15 cellular contexts compared by ENCODE assay signal in genomic region chr19:11064831-11065303, GRCh38. TPM values are rescaled to one million over a fixed set of nuclear protein-coding genes. Genes with fewer than 3 reads are reported as not detected.
DNase-seq lines count a peak whose midpoint lies in the region; ATAC-seq, FAIRE-seq and TF ChIP-seq lines count a peak whose summit lies in the region.
"Had no signal": no experiment of that assay in that cellular context is flagged by ENCODE, and none has a peak within 500 bp of the region (broad histone marks: within the 10 kb centered on the region; RNA-seq: fewer than 3 reads in every experiment).

No MANE protein-coding gene starts in this region.

- no peaks in the 10 kb centered on the region for H3K4me1 ChIP-seq in neural progenitor cell
- H3K4me1 ChIP-seq in stomach, result peaks cover 0 to 4% (median 0%) of the 10 kb centered on the region in 4 donors

- H3K4me2 ChIP-seq in neural progenitor cell, result no peak overlapping the region

- no peaks in the 10 kb centered on the region for H3K9me3 ChIP-seq in neural progenitor cell (ENCODE audit: low read depth)
- no peaks in the 10 kb centered on the region for H3K9me3 ChIP-seq in stomach
- H3K9me3 ChIP-seq: left lung had no signal

- no peaks in the 10 kb centered on the region for H4K20me1 ChIP-seq in neural progenitor cell (ENCODE audit: low read depth)

- peak overlapping the region; percentile 91 for H3K27ac Mint-ChIP-seq in neural progenitor cell
- H3K27ac Mint-ChIP-seq: CD4-positive, alpha-beta T cell; progenitor cell of endocrine pancreas had no signal

- no peak for ATAC-seq in GM21528 (IDR thresholded peaks at IDR 0.05; ENCODE audit: low FRiP score, unreplicated experiment)
- ATAC-seq: left lung had no signal

- H3K9me3 Mint-ChIP-seq in neural progenitor cell, result peaks cover 2% of the 10 kb centered on the region
- H3K9me3 Mint-ChIP-seq: CD4-positive, alpha-beta T cell; central memory CD8-positive, alpha-beta T cell had no signal

- TF ChIP-seq EP300 in stomach (IDR thresholded peaks at IDR 0.05), result no peak

- TF ChIP-seq CTCF in neural progenitor cell (IDR thresholded peaks at IDR 0.05) (no peak), stomach (IDR thresholded peaks at IDR 0.05) (no peak)

- H3K27ac ChIP-seq in neural progenitor cell, result peak overlapping the region; percentile 37
- H3K27ac ChIP-seq in stomach, result peak overlapping the region in 1 of 5 donors; percentile 13
- H3K27ac ChIP-seq: left lung had no signal

- H3K9ac ChIP-seq in neural progenitor cell, result no peak overlapping the region

- peaks cover 39% of the 10 kb centered on the region for H3K36me3 Mint-ChIP-seq in neural progenitor cell

- 78 to 86% (median 85%) methylated on average over 9 to 10 of the region's 10 CpGs for WGBS in stomach, 5 donors

- H2AFZ ChIP-seq in neural progenitor cell (replicated peaks), result no peak overlapping the region

- peaks cover 5% of the 10 kb centered on the region for H3F3A ChIP-seq in neural progenitor cell (ENCODE audit: low read depth)

- TF ChIP-seq POLR2A in erythroblast (IDR thresholded peaks at IDR 0.05; ENCODE audit: low read length), result no peak
- TF ChIP-seq POLR2A in stomach (IDR thresholded peaks at IDR 0.05), result no peak

- H3K4me3 ChIP-seq in neural progenitor cell (no peak overlapping the region), stomach (no peak overlapping the region)
- H3K4me3 ChIP-seq: left lung had no signal

- peaks cover 9% of the 10 kb centered on the region for H3K4me1 Mint-ChIP-seq in neural progenitor cell

- H3K27me3 Mint-ChIP-seq in neural progenitor cell (ENCODE audit: insufficient read depth, low read depth), result peaks cover 2% of the 10 kb centered on the region
- H3K27me3 Mint-ChIP-seq: CD4-positive, alpha-beta T cell; central memory CD8-positive, alpha-beta T cell; progenitor cell of endocrine pancreas had no signal

- H3K4me3 Mint-ChIP-seq in neural progenitor cell, result no peak overlapping the region
- H3K4me3 Mint-ChIP-seq: CD4-positive, alpha-beta T cell; central memory CD8-positive, alpha-beta T cell had no signal

- no peaks in the 10 kb centered on the region for H3K27me3 ChIP-seq in neural progenitor cell
- H3K27me3 ChIP-seq in stomach, result no peaks in the 10 kb centered on the region
- H3K27me3 ChIP-seq: left lung had no signal

- intact Hi-C loops in stomach (cut with DNase I; ENCODE audit: low total_unique reads), result no loop called here

- FAIRE-seq in RCC 7860 (lab: Jason Lieb, UNC), result no peak
- FAIRE-seq: frontal cortex had no signal

- DNase-seq in ELF-1 (ENCODE audit: low read depth, low spot score) (peak; percentile 49), RCC 7860 (ENCODE audit: low spot score) (peak; percentile 39), erythroblast (lab: John Stamatoyannopoulos, UW) (peak; percentile 69 to 77), neural progenitor cell (ENCODE audit: low spot score) (no peak), stomach (no peak), cerebellar cortex (ENCODE audit: low spot score) (no peak), HuH-7 (ENCODE audit: low spot score) (no peak)
- DNase-seq: activated T-cell treated with anti-CD3 and anti-CD28 coated beads, Interleukin-2, amount 50 U/mL, for 1 hour; CD4-positive, alpha-beta T cell; T-helper 9 cell had no signal

- no peaks in the 10 kb centered on the region for H3K79me2 ChIP-seq in neural progenitor cell (ENCODE audit: low read depth)

- H3K36me3 ChIP-seq in neural progenitor cell (no peaks in the 10 kb centered on the region), stomach (peaks cover 21 to 57% (median 53%) of the 10 kb centered on the region in 4 donors)

RNA-seq across cellular contexts. Expression of gene LDLR, which starts 24.4 kb away (rescaled TPM):
- total RNA-seq in neural progenitor cell (ENCODE audit: low replicate concordance), result 39.3 and 78.0 TPM in 2 replicates
- total RNA-seq in stomach, result 100 to 1,000 TPM in 4 of 5 donors, 10 to 100 TPM in 1; 45.5 to 626 (median 149) TPM
- 10 to 100 TPM; 23.2 to 36.4 (median 27.6) TPM for polyA plus RNA-seq in stomach

Comparison
In these comparisons a context has a peak if more than half of its experiments do, and no peak if none do; other contexts are left out.
1. DNase-seq: peak in ELF-1 (single experiment), RCC 7860 (single experiment) and erythroblast (2 of 2); none in neural progenitor cell (single experiment), stomach (single experiment), cerebellar cortex (single experiment) and HuH-7 (single experiment).